In genomic region chr2:101889460-101890098, GRCh38 we compare ENCODE assay signal across 22 cellular contexts.
DNase-seq lines count a peak whose midpoint lies in the region; ATAC-seq and TF ChIP-seq lines count a peak whose summit lies in the region.
"Had no signal": no experiment of that assay in that cellular context is flagged by ENCODE, and none has a peak within 500 bp of the region (broad histone marks: within the 10 kb centered on the region; RNA-seq: fewer than 3 reads in every experiment).

No MANE protein-coding gene starts in this region.

- peak overlapping the region; percentile 31 for H3K27ac Mint-ChIP-seq in activated T-cell treated with anti-CD3 and anti-CD28 coated beads, Interleukin-2, amount 50 U/mL, for 24 hours
- H3K27ac Mint-ChIP-seq in glutamatergic neuron (ENCODE audit: unreplicated experiment) (peak overlapping the region; percentile 39), memory B cell (peak overlapping the region; percentile 22)

- H3K4me1 Mint-ChIP-seq in activated T-cell treated with anti-CD3 and anti-CD28 coated beads, Interleukin-2, amount 50 U/mL, for 24 hours (ENCODE audit: low read depth): peaks cover 24% of the 10 kb centered on the region
- peaks cover 4% of the 10 kb centered on the region for H3K4me1 Mint-ChIP-seq in activated T-cell treated with anti-CD3 and anti-CD28 coated beads, Interleukin-2, amount 50 U/mL, for 4 hours (ENCODE audit: low read depth)
- H3K4me1 Mint-ChIP-seq in glutamatergic neuron (ENCODE audit: low read depth, unreplicated experiment) (peaks cover 3% of the 10 kb centered on the region), memory B cell (no peaks in the 10 kb centered on the region)

- no peak for ATAC-seq in activated T-cell treated with anti-CD3 and anti-CD28 coated beads, Interleukin-2, amount 50 U/mL, for 4 hours
- ATAC-seq in memory B cell (ENCODE audit: low read depth) (no peak), GM19463 (IDR thresholded peaks at IDR 0.05; ENCODE audit: unreplicated experiment) (no peak)
- ATAC-seq: PC-3 had no signal

- no peak overlapping the region for H3K4me3 Mint-ChIP-seq in activated T-cell treated with anti-CD3 and anti-CD28 coated beads, Interleukin-2, amount 50 U/mL, for 24 hours
- no peak overlapping the region for H3K4me3 Mint-ChIP-seq in activated T-cell treated with anti-CD3 and anti-CD28 coated beads, Interleukin-2, amount 50 U/mL, for 4 hours
- H3K4me3 Mint-ChIP-seq in glutamatergic neuron (ENCODE audit: unreplicated experiment) (no peak overlapping the region), memory B cell (no peak overlapping the region)

- no peak for DNase-seq in activated T-cell treated with anti-CD3 and anti-CD28 coated beads, Interleukin-2, amount 50 U/mL, for 24 hours
- no peak for DNase-seq in activated T-cell treated with anti-CD3 and anti-CD28 coated beads, Interleukin-2, amount 50 U/mL, for 4 hours
- DNase-seq in glutamatergic neuron (no peak), memory B cell (ENCODE audit: low spot score in 2 of 2) (no peak), activated gamma-delta T cell (lab: John Stamatoyannopoulos, UW) (no peak)
- DNase-seq in activated CD4-positive, CD25-positive, alpha-beta regulatory T cell (lab: John Stamatoyannopoulos, UW): no peak
- DNase-seq: 8988T; ACHN; Calu3; DMS153; DND-41; KBM-7; MV-4-11; NCI-H1105; NCI-H146; NCI-H1930; NCI-H2107; NCI-H524; NCI-H748 treated with DMSO at 0.1 percent for 48 hours; NK-92 treated with Interleukin-12 subunit alpha and Interleukin-12 subunit beta, amount 100 ng/mL, for 24 hours; PC-3 had no signal

- peaks cover 82% of the 10 kb centered on the region for H3K36me3 Mint-ChIP-seq in activated T-cell treated with anti-CD3 and anti-CD28 coated beads, Interleukin-2, amount 50 U/mL, for 24 hours (ENCODE audit: low read depth)
- peaks cover 63% of the 10 kb centered on the region for H3K36me3 Mint-ChIP-seq in activated T-cell treated with anti-CD3 and anti-CD28 coated beads, Interleukin-2, amount 50 U/mL, for 4 hours (ENCODE audit: insufficient read depth)
- H3K36me3 Mint-ChIP-seq in glutamatergic neuron (ENCODE audit: unreplicated experiment) (peaks cover 12% of the 10 kb centered on the region), memory B cell (peaks cover 48% of the 10 kb centered on the region)

- no peak for TF ChIP-seq CTCF in glutamatergic neuron (IDR thresholded peaks at IDR 0.05; ENCODE audit: partially characterized antibody, unreplicated experiment)

- no peaks in the 10 kb centered on the region for H3K9me3 Mint-ChIP-seq in activated T-cell treated with anti-CD3 and anti-CD28 coated beads, Interleukin-2, amount 50 U/mL, for 24 hours
- H3K9me3 Mint-ChIP-seq in activated T-cell treated with anti-CD3 and anti-CD28 coated beads, Interleukin-2, amount 50 U/mL, for 4 hours: no peaks in the 10 kb centered on the region
- H3K9me3 Mint-ChIP-seq in glutamatergic neuron (ENCODE audit: unreplicated experiment) (peaks cover 13% of the 10 kb centered on the region), memory B cell (no peaks in the 10 kb centered on the region)

- H3K27me3 Mint-ChIP-seq in activated T-cell treated with anti-CD3 and anti-CD28 coated beads, Interleukin-2, amount 50 U/mL, for 24 hours: no peaks in the 10 kb centered on the region
- H3K27me3 Mint-ChIP-seq in activated T-cell treated with anti-CD3 and anti-CD28 coated beads, Interleukin-2, amount 50 U/mL, for 4 hours (ENCODE audit: low read depth): no peaks in the 10 kb centered on the region
- H3K27me3 Mint-ChIP-seq in glutamatergic neuron (ENCODE audit: unreplicated experiment) (peaks cover 9% of the 10 kb centered on the region), memory B cell (no peaks in the 10 kb centered on the region)
